Comparison of ENCODE assay signal across 8 cellular contexts in the genomic region with DNA sequence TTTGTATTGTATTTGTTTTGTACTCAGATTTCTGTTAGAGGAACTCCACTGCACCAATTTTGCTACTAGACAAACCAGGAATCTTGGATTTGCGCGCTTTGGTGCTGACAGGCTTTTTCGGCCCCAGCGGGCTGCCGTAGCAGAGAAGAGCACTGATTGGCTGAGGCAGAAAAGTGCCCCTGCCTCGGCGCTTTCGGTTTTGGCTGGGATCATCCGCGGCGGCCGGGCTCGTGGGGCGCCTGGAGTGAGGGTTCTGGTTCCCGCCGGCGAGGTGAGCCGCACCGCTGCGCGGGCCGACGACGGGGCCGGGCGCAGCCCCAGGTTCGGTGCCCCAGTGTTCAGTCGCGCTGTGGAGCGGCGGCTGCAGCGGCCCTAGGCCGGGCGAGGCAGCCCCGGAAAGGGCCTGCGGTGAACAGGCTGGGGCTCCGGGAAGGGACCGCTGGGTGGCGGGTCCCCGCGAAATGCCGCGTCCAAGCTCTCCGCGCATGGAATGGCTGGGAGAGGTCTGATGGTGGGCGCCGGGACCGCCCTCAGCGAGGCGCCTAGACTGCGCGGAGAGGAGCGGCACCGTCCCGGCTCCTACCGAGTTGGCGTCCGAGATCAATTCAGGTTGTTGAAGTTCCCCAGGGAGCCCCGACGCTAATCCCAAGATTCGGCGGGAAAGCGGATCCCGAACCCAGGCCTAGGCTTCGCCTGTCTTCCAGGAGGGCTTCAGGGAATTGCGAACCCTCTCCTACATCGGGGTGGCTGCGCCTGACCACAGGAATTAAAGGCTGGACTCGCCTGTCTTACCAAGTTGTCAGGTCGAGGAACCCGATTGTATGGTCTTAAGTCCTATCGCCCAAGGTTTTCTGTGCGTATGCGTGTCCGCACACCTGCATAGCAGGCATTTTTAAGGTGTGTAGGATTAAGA.
DNase-seq lines count a peak whose midpoint lies in the region; ATAC-seq lines count a peak whose summit lies in the region.

Gene LSM6, plus strand, starts transcription at position 178 of the 913 bp plus-strand sequence. CDS start 7,204 bp downstream, outside the sequence.

- peak; percentile 90 for ATAC-seq in GM18520 (IDR thresholded peaks at IDR 0.05; ENCODE audit: unreplicated experiment)
- ATAC-seq in HG03064 (IDR thresholded peaks at IDR 0.05; ENCODE audit: low read depth, unreplicated experiment): peak; percentile 87

- no peaks in the 10 kb centered on the region for H3K36me3 ChIP-seq in ACC112 (ENCODE audit: insufficient read depth, low read length)

- peak within 1 kb of the TSS; percentile 72 for H3K27ac ChIP-seq in ACC112 (ENCODE audit: low read depth, low read length)

- peak within 1 kb of the TSS; percentile 81 for H2AFZ ChIP-seq in ACC112 (ENCODE audit: low read length, unreplicated experiment)

- peaks cover 8% of the 10 kb centered on the region for H3K4me1 ChIP-seq in ACC112 (ENCODE audit: control insufficient read depth, insufficient read depth, low read length, unreplicated experiment)

- peak within 1 kb of the TSS; percentile 95 for H3K4me3 ChIP-seq in ACC112 (ENCODE audit: low read depth, low read length)

- no peaks in the 10 kb centered on the region for H3K27me3 ChIP-seq in ACC112 (ENCODE audit: insufficient read depth, low read length)

- H3K79me2 ChIP-seq in ACC112 (ENCODE audit: control insufficient read depth, insufficient read depth, low read length, unreplicated experiment): peaks cover 47% of the 10 kb centered on the region

- peak; percentile 60 for DNase-seq in NCI-H2196 (lab: John Stamatoyannopoulos, UW; ENCODE audit: unreplicated experiment)
- peak; percentile 60 to 78 (median 64) for DNase-seq in activated CD4-positive, CD25-positive, alpha-beta regulatory T cell (lab: John Stamatoyannopoulos, UW)
- DNase-seq in central memory CD4-positive, alpha-beta T cell: peak; percentile 82
- peak; percentile 91 for DNase-seq in islet precursor cell
- DNase-seq in stimulated activated CD4-positive, alpha-beta T cell treated with anti-CD3 and anti-CD28 coated beads, Interleukin-12 subunit alpha, Interleukin-12 subunit beta, amount 100 ng/mL, for 48 hours (ENCODE audit: low read depth in 2 of 3, low spot score in 1 of 3): peak; percentile 70 to 77 (median 70)

Comparison
In these comparisons a context has a peak if more than half of its experiments do, and no peak if none do; other contexts are left out.
1. Peak in every context shown above with its lines: DNase-seq, ATAC-seq, H3K4me3 ChIP-seq and H3K27ac ChIP-seq.